Comparison of ENCODE assay signal across 16 cellular contexts in genomic region chr11:3155216-3155615, GRCh38. TPM values are rescaled to one million over a fixed set of nuclear protein-coding genes. Genes with fewer than 3 reads are reported as not detected.
DNase-seq lines count a peak whose midpoint lies in the region; ATAC-seq, FAIRE-seq and TF ChIP-seq lines count a peak whose summit lies in the region.
"Had no signal": no experiment of that assay in that cellular context is flagged by ENCODE, and none has a peak within 500 bp of the region (broad histone marks: within the 10 kb centered on the region; RNA-seq: fewer than 3 reads in every experiment).

No MANE protein-coding gene starts in this region.

- no peak for TF ChIP-seq CTCF in brain microvascular endothelial cell (IDR thresholded peaks at IDR 0.05; ENCODE audit: low read depth, low read length, missing control alignments)
- TF ChIP-seq CTCF in suprapubic skin (IDR thresholded peaks at IDR 0.05): no peak

- no peak for DNase-seq in GM23248
- DNase-seq in brain microvascular endothelial cell: no peak
- DNase-seq in suprapubic skin (ENCODE audit: low spot score in 2 of 2): no peak
- no peak for DNase-seq in small intestine
- no peak for DNase-seq in mesenteric fat pad (ENCODE audit: low spot score)
- DNase-seq in NCI-H748 (lab: John Stamatoyannopoulos, UW; ENCODE audit: unreplicated experiment): no peak
- DNase-seq: activated CD8-positive, alpha-beta memory T cell treated with anti-CD3 and anti-CD28 coated beads for 24 hours; activated naive CD4-positive, alpha-beta T cell treated with anti-CD3 and anti-CD28 coated beads, Interleukin-2, amount 10 ng/mL, durations not matched to agents 7 days and 5 days; CD4-positive, alpha-beta memory T cell; central memory CD4-positive, alpha-beta T cell; NCI-H1417; NCI-H226 had no signal

- H3K9me2 ChIP-seq in GM23248 (ENCODE audit: insufficient read depth): no peaks in the 10 kb centered on the region

- H3K9ac ChIP-seq in GM23248 (peak overlapping the region; percentile 76), muscle layer of colon (ENCODE audit: low read length) (peak overlapping the region; percentile 77)

- peaks cover 99% of the 10 kb centered on the region for H3K79me2 ChIP-seq in GM23248 (ENCODE audit: insufficient read depth)

- H3K36me3 ChIP-seq in GM23248 (ENCODE audit: low read depth): no peaks in the 10 kb centered on the region
- no peaks in the 10 kb centered on the region for H3K36me3 ChIP-seq in brain microvascular endothelial cell (replicated peaks)
- peaks cover 7% of the 10 kb centered on the region for H3K36me3 ChIP-seq in muscle layer of colon (ENCODE audit: insufficient read depth, low read length)
- H3K36me3 ChIP-seq in suprapubic skin: peaks cover 13% of the 10 kb centered on the region
- H3K36me3 ChIP-seq in small intestine (ENCODE audit: control insufficient read depth in 2 of 2, insufficient read depth in 2 of 2, low read length in 2 of 2): no peaks in the 10 kb centered on the region
- H3K36me3 ChIP-seq: neural progenitor cell had no signal

- no peak for FAIRE-seq in small intestine (lab: Jason Lieb, UNC)

- in situ Hi-C loops in GM23248 (cut with MboI) (no loop called here), brain microvascular endothelial cell (cut with HindIII; ENCODE audit: low pct_ligation_motif_present, low sequenced_read_pairs) (no loop called here)

- H2AFZ ChIP-seq in GM23248: no peak overlapping the region
- H2AFZ ChIP-seq: hepatocyte, neural progenitor cell had no signal

- TF ChIP-seq EP300 in suprapubic skin (IDR thresholded peaks at IDR 0.05): no peak

- H3K27me3 ChIP-seq in GM23248 (replicated peaks; ENCODE audit: insufficient read depth) (no peaks in the 10 kb centered on the region), brain microvascular endothelial cell (replicated peaks) (no peaks in the 10 kb centered on the region), muscle layer of colon (ENCODE audit: control insufficient read depth in 1 of 2, insufficient read depth in 2 of 2, low read length in 2 of 2) (no peaks in the 10 kb centered on the region), suprapubic skin (no peaks in the 10 kb centered on the region), small intestine (ENCODE audit: control insufficient read depth in 2 of 2, insufficient read depth in 2 of 2, low read length in 2 of 2) (no peaks in the 10 kb centered on the region)
- H3K27me3 ChIP-seq: neural progenitor cell had no signal

- H3K9me3 ChIP-seq in GM23248 (ENCODE audit: low read depth) (no peaks in the 10 kb centered on the region), muscle layer of colon (ENCODE audit: low read length) (no peaks in the 10 kb centered on the region), suprapubic skin (no peaks in the 10 kb centered on the region), small intestine (ENCODE audit: control insufficient read depth, low read depth) (no peaks in the 10 kb centered on the region)

- H3K4me3 ChIP-seq in GM23248 (peak overlapping the region; percentile 0; the same call in 1 of the 2 replicates), brain microvascular endothelial cell (ENCODE audit: low read depth, low read length) (no peak overlapping the region), muscle layer of colon (ENCODE audit: low read depth in 1 of 2, low read length in 2 of 2) (peak overlapping the region in 1 of 2 donors; percentile 69), suprapubic skin (no peak overlapping the region), small intestine (ENCODE audit: low read depth in 1 of 2, low read length in 2 of 2) (no peak overlapping the region)
- H3K4me3 ChIP-seq: hepatocyte, neural progenitor cell had no signal

- WGBS in GM23248 (ENCODE audit: low coverage in 1 of 2, low lambda C conversion rate in 2 of 2, missing lambda C conversion rate in 2 of 2), 2 experiments: 35 to 49% methylated on average over 3 of the region's 3 CpGs
- WGBS in suprapubic skin: 53% methylated on average over 3 of the region's 3 CpGs
- 65 to 77% (median 67%) methylated on average over 3 of the region's 3 CpGs for WGBS in small intestine, 3 donors

- TF ChIP-seq POLR2A in suprapubic skin (IDR thresholded peaks at IDR 0.05): no peak

- H3K27ac ChIP-seq in GM23248: peak overlapping the region; percentile 74
- H3K27ac ChIP-seq in brain microvascular endothelial cell: peak overlapping the region; percentile 5
- peak overlapping the region; percentile 89 for H3K27ac ChIP-seq in muscle layer of colon (ENCODE audit: low read depth, low read length)
- H3K27ac ChIP-seq in suprapubic skin: peak overlapping the region; percentile 81
- no peak overlapping the region for H3K27ac ChIP-seq in small intestine (ENCODE audit: low read depth in 1 of 2, low read length in 1 of 2)
- H3K27ac ChIP-seq: neural progenitor cell had no signal

- ATAC-seq in HG03457 (IDR thresholded peaks at IDR 0.05; ENCODE audit: unreplicated experiment): no peak

- H4K20me1 ChIP-seq in GM23248 (ENCODE audit: insufficient read depth): no peaks in the 10 kb centered on the region; the same call in 1 of the 2 replicates

- H3K4me1 ChIP-seq in GM23248 (ENCODE audit: insufficient read depth) (peaks cover 59% of the 10 kb centered on the region), muscle layer of colon (ENCODE audit: insufficient read depth, low read length) (peaks cover 72% of the 10 kb centered on the region), suprapubic skin (peaks cover 76% of the 10 kb centered on the region), small intestine (ENCODE audit: control insufficient read depth in 2 of 2, insufficient read depth in 1 of 2, low read depth in 1 of 2, low read length in 1 of 2) (peaks cover 0 to 5% of the 10 kb centered on the region in 2 donors)

- peak overlapping the region; percentile 65 for H3K4me2 ChIP-seq in GM23248 (ENCODE audit: unreplicated experiment)

- H3F3A ChIP-seq in GM23248 (ENCODE audit: insufficient read depth): 0 out of 2 replicates have a peak, but pooled peaks cover 9% of the 10 kb centered on the region

RNA-seq across cellular contexts. Expression of gene OSBPL5, which starts 9.9 kb away (rescaled TPM):
- 47.6 and 57.6 TPM in 2 replicates for total RNA-seq in GM23248 (2014; rRNA removed; shearing (Covaris generic))
- polyA plus RNA-seq in GM23248 (2016; fragmentation: Nextera tagmentation; extraction: Ambion mirVana) (25.3 and 27.9 TPM in 2 replicates), small intestine (10 to 100 TPM in 1 of 3 donors, 1 to 10 TPM in 2; 1.6 to 12.9 (median 3.0) TPM)
- total RNA-seq in suprapubic skin (10 to 100 TPM; 43.4 to 75.2 (median 56.8) TPM), mesenteric fat pad (41.4 TPM)

Comparison
In these comparisons a context has a peak if more than half of its experiments do, and no peak if none do; other contexts are left out.
1. H3K27ac ChIP-seq: peak in GM23248 (single experiment), brain microvascular endothelial cell (single experiment), muscle layer of colon (single experiment) and suprapubic skin (single experiment); none in small intestine (0 of 2).